1 cellular context compared by ENCODE assay signal in the genomic region with DNA sequence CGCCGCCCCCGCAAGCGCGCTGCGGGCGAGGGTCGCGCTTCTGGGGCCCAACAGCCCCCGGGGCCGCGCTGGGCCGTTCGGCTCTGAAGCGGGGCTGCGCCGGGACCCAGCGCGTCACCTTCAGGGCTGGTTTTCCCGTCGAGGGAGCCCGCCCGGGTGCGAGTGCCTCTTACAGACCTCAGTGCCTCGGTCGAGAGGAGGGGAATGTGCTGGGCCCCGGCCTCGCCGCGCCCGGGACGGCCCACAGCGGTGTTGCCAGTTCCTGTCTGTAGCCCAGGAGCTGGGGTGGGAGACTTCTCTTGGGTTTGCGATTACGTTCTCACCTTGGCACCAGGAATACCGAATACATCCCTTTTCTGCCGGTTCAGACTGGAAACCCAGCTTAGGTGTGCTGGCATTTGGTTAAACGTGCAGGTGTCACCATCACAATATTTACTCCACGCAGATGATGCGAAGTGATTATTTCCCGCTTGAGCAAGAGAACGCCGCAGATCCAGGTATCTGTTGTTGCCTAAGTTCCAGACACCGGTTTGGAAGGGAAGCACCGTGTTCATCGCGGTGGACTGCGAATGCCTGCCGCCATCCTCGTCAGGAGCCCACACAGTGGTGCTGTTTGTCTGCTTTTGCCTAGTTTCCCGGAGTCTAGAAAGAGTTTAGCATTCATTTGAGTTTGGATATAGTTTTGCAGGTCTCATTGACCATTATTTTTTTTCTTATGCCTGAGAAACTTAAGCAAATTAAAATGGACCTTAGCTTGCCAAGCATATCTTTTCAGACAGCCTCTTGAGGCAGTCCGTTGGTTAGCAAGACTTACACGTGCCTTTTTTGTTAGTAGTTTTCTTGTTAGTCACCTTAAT.
A peak's percentile ranks its signal among the peaks of the same experiment; 100 is the strongest.
TF ChIP-seq lines count a peak whose summit lies in the region.

No MANE protein-coding gene starts in this region.

TF ChIP-seq in K562, 482 proteins besides CTCF, POLR2A, EP300 and RAD21 (continues in another document):
- TF ChIP-seq ZKSCAN1 (IDR thresholded peaks at IDR 0.05; ENCODE audit: low read depth, low read length) (no peak), SMARCE1 (IDR thresholded peaks at IDR 0.05) (peak; percentile 67; the same call in 1 of the 2 replicates), BRF1 (IDR thresholded peaks at IDR 0.05; ENCODE audit: borderline replicate concordance, extremely low read depth, insufficient read length) (no peak), ZNF830 (CRISPR knock-in tag; IDR thresholded peaks at IDR 0.05) (no peak), SMARCA4 (IDR thresholded peaks at IDR 0.05) (peak; percentile 73), TEAD1 (CRISPR knock-in tag; IDR thresholded peaks at IDR 0.05) (no peak; a peak in 1 of 4 replicates), L3MBTL2 (IDR thresholded peaks at IDR 0.05) (0 out of 2 replicates have a peak, but pooled peaks have one; percentile 8), PTTG1 (tag; IDR thresholded peaks at IDR 0.05; ENCODE audit: low read depth) (no peak), ATF7 (IDR thresholded peaks at IDR 0.05) (no peak), YY1 (IDR thresholded peaks at IDR 0.05; ENCODE audit: borderline replicate concordance in 1 of 3, control insufficient read depth in 1 of 3, extremely low read depth in 1 of 3, insufficient read depth in 3 of 3, insufficient read length in 1 of 3, insufficient replicate concordance in 2 of 3, low read depth in 1 of 3, low read length in 2 of 3) (peak in 1 of 3 experiments; percentile 55), C11orf30 (IDR thresholded peaks at IDR 0.05; ENCODE audit: low read depth) (no peak), KAT7 (CRISPR knock-in tag; IDR thresholded peaks at IDR 0.05; ENCODE audit: borderline replicate concordance) (peak; percentile 5; the same call in 1 of the 2 replicates), HINFP (tag; conservative IDR thresholded peaks at IDR 0.05; ENCODE audit: low read depth) (no peak), ARID1B (IDR thresholded peaks at IDR 0.05) (peak; percentile 18; the same call in 1 of the 2 replicates), U2AF2 (optimal IDR thresholded peaks at IDR 0.05; ENCODE audit: low read depth, low read length) (no peak), SRF (CRISPR knock-in tag; IDR thresholded peaks at IDR 0.05) (no peak), ZNF277 (CRISPR knock-in tag; IDR thresholded peaks at IDR 0.05; ENCODE audit: borderline replicate concordance) (no peak), ZNF407 (IDR thresholded peaks at IDR 0.05; ENCODE audit: low read depth) (no peak), NR2F6 (CRISPR knock-in tag; IDR thresholded peaks at IDR 0.05) (no peak), BHLHE40 (IDR thresholded peaks at IDR 0.05; ENCODE audit: low read length) (no peak), BRD4 (IDR thresholded peaks at IDR 0.05) (no peak), FOXA1 (IDR thresholded peaks at IDR 0.05; ENCODE audit: borderline replicate concordance) (no peak), CEBPB (tag; IDR thresholded peaks at IDR 0.05) (peak; percentile 43), CBX3 (IDR thresholded peaks at IDR 0.05; ENCODE audit: borderline replicate concordance in 1 of 2, low read length in 2 of 2) (no peak), XRCC5 (IDR thresholded peaks at IDR 0.05; ENCODE audit: low read depth, low read length) (peak; percentile 60; the same call in 1 of the 2 replicates), RBM22 (IDR thresholded peaks at IDR 0.05; ENCODE audit: low read depth, low read length, poor library complexity, severe bottlenecking) (peak; percentile 55), FOXK1 (CRISPR knock-in tag; IDR thresholded peaks at IDR 0.05; ENCODE audit: borderline replicate concordance) (no peak), ZNF12 (CRISPR knock-in tag; IDR thresholded peaks at IDR 0.05) (0 out of 2 replicates have a peak, but pooled peaks have one; percentile 35), ZNF592 (IDR thresholded peaks at IDR 0.05) (no peak), ELF2 (CRISPR knock-in tag; IDR thresholded peaks at IDR 0.05) (no peak), TAF9B (IDR thresholded peaks at IDR 0.05; ENCODE audit: partially characterized antibody) (no peak), ZNF23 (CRISPR knock-in tag; IDR thresholded peaks at IDR 0.05) (no peak)
- TF ChIP-seq, protein P1, sequence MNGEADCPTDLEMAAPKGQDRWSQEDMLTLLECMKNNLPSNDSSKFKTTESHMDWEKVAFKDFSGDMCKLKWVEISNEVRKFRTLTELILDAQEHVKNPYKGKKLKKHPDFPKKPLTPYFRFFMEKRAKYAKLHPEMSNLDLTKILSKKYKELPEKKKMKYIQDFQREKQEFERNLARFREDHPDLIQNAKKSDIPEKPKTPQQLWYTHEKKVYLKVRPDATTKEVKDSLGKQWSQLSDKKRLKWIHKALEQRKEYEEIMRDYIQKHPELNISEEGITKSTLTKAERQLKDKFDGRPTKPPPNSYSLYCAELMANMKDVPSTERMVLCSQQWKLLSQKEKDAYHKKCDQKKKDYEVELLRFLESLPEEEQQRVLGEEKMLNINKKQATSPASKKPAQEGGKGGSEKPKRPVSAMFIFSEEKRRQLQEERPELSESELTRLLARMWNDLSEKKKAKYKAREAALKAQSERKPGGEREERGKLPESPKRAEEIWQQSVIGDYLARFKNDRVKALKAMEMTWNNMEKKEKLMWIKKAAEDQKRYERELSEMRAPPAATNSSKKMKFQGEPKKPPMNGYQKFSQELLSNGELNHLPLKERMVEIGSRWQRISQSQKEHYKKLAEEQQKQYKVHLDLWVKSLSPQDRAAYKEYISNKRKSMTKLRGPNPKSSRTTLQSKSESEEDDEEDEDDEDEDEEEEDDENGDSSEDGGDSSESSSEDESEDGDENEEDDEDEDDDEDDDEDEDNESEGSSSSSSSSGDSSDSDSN (IDR thresholded peaks at IDR 0.05; ENCODE audit: borderline replicate concordance in 1 of 2, low read depth in 2 of 2, low read length in 2 of 2): peak; percentile 12 to 61; a peak in 1 of 4 replicates
- TF ChIP-seq, protein P2, sequence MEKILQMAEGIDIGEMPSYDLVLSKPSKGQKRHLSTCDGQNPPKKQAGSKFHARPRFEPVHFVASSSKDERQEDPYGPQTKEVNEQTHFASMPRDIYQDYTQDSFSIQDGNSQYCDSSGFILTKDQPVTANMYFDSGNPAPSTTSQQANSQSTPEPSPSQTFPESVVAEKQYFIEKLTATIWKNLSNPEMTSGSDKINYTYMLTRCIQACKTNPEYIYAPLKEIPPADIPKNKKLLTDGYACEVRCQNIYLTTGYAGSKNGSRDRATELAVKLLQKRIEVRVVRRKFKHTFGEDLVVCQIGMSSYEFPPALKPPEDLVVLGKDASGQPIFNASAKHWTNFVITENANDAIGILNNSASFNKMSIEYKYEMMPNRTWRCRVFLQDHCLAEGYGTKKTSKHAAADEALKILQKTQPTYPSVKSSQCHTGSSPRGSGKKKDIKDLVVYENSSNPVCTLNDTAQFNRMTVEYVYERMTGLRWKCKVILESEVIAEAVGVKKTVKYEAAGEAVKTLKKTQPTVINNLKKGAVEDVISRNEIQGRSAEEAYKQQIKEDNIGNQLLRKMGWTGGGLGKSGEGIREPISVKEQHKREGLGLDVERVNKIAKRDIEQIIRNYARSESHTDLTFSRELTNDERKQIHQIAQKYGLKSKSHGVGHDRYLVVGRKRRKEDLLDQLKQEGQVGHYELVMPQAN (IDR thresholded peaks at IDR 0.05; ENCODE audit: borderline replicate concordance): peak; percentile 44; the same call in 1 of the 2 replicates
- TF ChIP-seq, protein P3, sequence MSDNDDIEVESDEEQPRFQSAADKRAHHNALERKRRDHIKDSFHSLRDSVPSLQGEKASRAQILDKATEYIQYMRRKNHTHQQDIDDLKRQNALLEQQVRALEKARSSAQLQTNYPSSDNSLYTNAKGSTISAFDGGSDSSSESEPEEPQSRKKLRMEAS (CRISPR knock-in tag; IDR thresholded peaks at IDR 0.05): peak; percentile 36; the same call in 1 of the 2 replicates
